ENCODE assay signal across 16 cellular contexts in genomic region chr5:324736-325612, GRCh38. TPM values are rescaled to one million over a fixed set of nuclear protein-coding genes. Genes with fewer than 3 reads are reported as not detected.
DNase-seq lines count a peak whose midpoint lies in the region; ATAC-seq, FAIRE-seq and TF ChIP-seq lines count a peak whose summit lies in the region.
"Had no signal": no experiment of that assay in that cellular context is flagged by ENCODE, and none has a peak within 500 bp of the region (broad histone marks: within the 10 kb centered on the region; RNA-seq: fewer than 3 reads in every experiment).

No MANE protein-coding gene starts in this region.

- peak overlapping the region; percentile 61 for H3K4me3 ChIP-seq in GM12878

- H3K36me3 ChIP-seq in GM12878 (ENCODE audit: control insufficient read depth in 2 of 2, insufficient read depth in 2 of 2, low read length in 1 of 2) = peaks cover 0 to 2% of the 10 kb centered on the region in 2 experiments; a peak in 1 of 4 replicates

- intact Hi-C loops in GM12878 (cut with micrococcal nuclease; ENCODE audit: unreplicated experiment) = no loop called here
- intact Hi-C loops in activated CD4-positive, alpha-beta T cell treated with anti-CD3 and anti-CD28 coated beads for 36 hours (cut with DNase I, micrococcal nuclease) = no loop called here

- no peak for TF ChIP-seq EP300 in GM12878 (IDR thresholded peaks at IDR 0.05; ENCODE audit: borderline replicate concordance in 1 of 2, control insufficient read depth in 1 of 2, low read depth in 2 of 2, low read length in 2 of 2)

- BruUV-seq in GM12878 (replicated peaks; lab: Mats Ljungman, UMichigan) = TSS peak; percentile 45

- peak; percentile 56 for DNase-seq in activated CD8-positive, alpha-beta memory T cell treated with anti-CD3 and anti-CD28 coated beads for 24 hours
- DNase-seq in activated CD8-positive, alpha-beta memory T cell treated with anti-CD3 and anti-CD28 coated beads, Interleukin-2, amount 50 U/mL, for 4 hours = no peak
- DNase-seq in GM12878 (ENCODE audit: low read depth, low spot score) (no peak), mesenteric fat pad (ENCODE audit: low spot score) (peak; percentile 79), Kasumi-1 (lab: John Stamatoyannopoulos, UW) (no peak)
- DNase-seq in stimulated activated CD4-positive, alpha-beta T cell treated with anti-CD3 and anti-CD28 coated beads, Interleukin-2, amount 100 ng/mL, for 24 hours = no peak
- no peak for DNase-seq in activated CD4-positive, alpha-beta T cell treated with anti-CD3 and anti-CD28 coated beads for 36 hours
- DNase-seq: CD8-positive, alpha-beta T cell; DMS79; NCI-H187 treated with DMSO at 0.1 percent for 48 hours; NCI-H446; NCI-H69; OCI-M1 had no signal

- H3K4me1 ChIP-seq in GM12878 (ENCODE audit: control insufficient read depth, insufficient read depth, low read length) = no peaks in the 10 kb centered on the region

- RAD21 ChIA-PET in GM12878 (lab: Charles Lee; ENCODE audit: unreplicated experiment) = interaction anchor here (1.6 kb wide), 1 partner anchor 17 kb away, joined by 3 read pairs; no protein-coding TSS in a partner anchor

- peaks cover 18% of the 10 kb centered on the region for H3K27me3 Mint-ChIP-seq in activated CD4-positive, alpha-beta T cell treated with anti-CD3 and anti-CD28 coated beads for 36 hours

- in situ Hi-C loops in GM12878 (cut with MboI) = no loop called here

- ATAC-seq in GM12878 (no peak), GM21619 (IDR thresholded peaks at IDR 0.05; ENCODE audit: unreplicated experiment) (no peak)
- ATAC-seq in activated CD4-positive, alpha-beta T cell treated with anti-CD3 and anti-CD28 coated beads for 36 hours = no peak
- ATAC-seq: CD8-positive, alpha-beta T cell had no signal

- no peak for FAIRE-seq in GM12878 (lab: Jason Lieb, UNC)
- FAIRE-seq: H54 had no signal

- H3K36me3 Mint-ChIP-seq in activated CD4-positive, alpha-beta T cell treated with anti-CD3 and anti-CD28 coated beads for 36 hours (ENCODE audit: low read depth) = peaks cover 18% of the 10 kb centered on the region
- H3K36me3 Mint-ChIP-seq: CD8-positive, alpha-beta T cell had no signal

- WGBS in GM12878 (ENCODE audit: insufficient coverage, insufficient replicate concordance, low lambda C conversion rate, missing lambda C conversion rate) = 75% methylated on average over 22 of the region's 24 CpGs

- H3K4me1 Mint-ChIP-seq in activated CD4-positive, alpha-beta T cell treated with anti-CD3 and anti-CD28 coated beads for 36 hours = peaks cover 13% of the 10 kb centered on the region

- H3K9me3 ChIP-seq in GM12878 (replicated peaks; ENCODE audit: control insufficient read depth, insufficient read depth, low read length) = peaks cover 2% of the 10 kb centered on the region; the same call in 2 of the 3 replicates

- CTCF ChIA-PET in GM12878 (lab: Yijun Ruan, JAX) = interaction anchor here (1.0 to 1.6 kb wide), 2 partner anchors 13 to 25 kb away, joined by 3 read pairs; no protein-coding TSS in a partner anchor
- CTCF ChIA-PET in activated CD4-positive, alpha-beta T cell treated with anti-CD3 and anti-CD28 coated beads for 36 hours (lab: Charles Lee) = interaction anchor here (0.7 kb wide), 2 partner anchors 11 to 83 kb away, joined by 3 read pairs; no protein-coding TSS in a partner anchor

- peak overlapping the region; percentile 82 for H3K4me2 ChIP-seq in GM12878 (ENCODE audit: control insufficient read depth, insufficient read depth)

- peaks cover 91% of the 10 kb centered on the region for H3K79me2 ChIP-seq in GM12878 (ENCODE audit: control insufficient read depth, insufficient read depth, low read length)

- H2AFZ ChIP-seq in GM12878 (ENCODE audit: control insufficient read depth, low read depth, low read length) = no peak overlapping the region

- no peak overlapping the region for H3K4me3 Mint-ChIP-seq in activated CD4-positive, alpha-beta T cell treated with anti-CD3 and anti-CD28 coated beads for 36 hours
- H3K4me3 Mint-ChIP-seq: CD8-positive, alpha-beta T cell had no signal

- no peaks in the 10 kb centered on the region for H4K20me1 ChIP-seq in GM12878 (ENCODE audit: control insufficient read depth, insufficient read depth)

- TF ChIP-seq CTCF in GM12878 (IDR thresholded peaks at IDR 0.05 in 2 of 3, conservative IDR thresholded peaks at IDR 0.05 in 1 of 3; ENCODE audit: control insufficient read depth in 2 of 3, extremely low read depth in 1 of 3, insufficient read depth in 1 of 3, low read depth in 3 of 3, low read length in 3 of 3) = no peak

- peak overlapping the region; percentile 48 for H3K9ac ChIP-seq in GM12878 (ENCODE audit: control insufficient read depth, insufficient read depth, low read length)

- no peak for TF ChIP-seq POLR2A in GM12878 (IDR thresholded peaks at IDR 0.05; ENCODE audit: low read depth, low read length)

- TF ChIP-seq RAD21 in GM12878 (IDR thresholded peaks at IDR 0.05; ENCODE audit: insufficient read depth, low read depth, low read length) = no peak

- SMC1A ChIA-PET in GM12878 (lab: Charles Lee; ENCODE audit: uncharacterized antibody, unreplicated experiment) = interaction anchor here (2.3 kb wide), 1 partner anchor 12 kb away, joined by 6 read pairs; no protein-coding TSS in a partner anchor

- H3K9me3 Mint-ChIP-seq in activated CD4-positive, alpha-beta T cell treated with anti-CD3 and anti-CD28 coated beads for 36 hours (ENCODE audit: low read depth) = no peaks in the 10 kb centered on the region
- H3K9me3 Mint-ChIP-seq: CD8-positive, alpha-beta T cell had no signal

- H3K27me3 ChIP-seq in GM12878 (replicated peaks in 1 of 2; ENCODE audit: control insufficient read depth in 2 of 2, insufficient read depth in 2 of 2, low read length in 1 of 2) = no peaks in the 10 kb centered on the region

- H3K27ac Mint-ChIP-seq in activated CD4-positive, alpha-beta T cell treated with anti-CD3 and anti-CD28 coated beads for 36 hours = no peak overlapping the region
- H3K27ac Mint-ChIP-seq: CD8-positive, alpha-beta T cell had no signal

- POLR2A ChIA-PET in GM12878 (lab: Charles Lee) = interaction anchor here (0.9 to 2.5 kb wide), 3 partner anchors 10 to 81 kb away, joined by 3 to 8 read pairs (median 6); no protein-coding TSS in a partner anchor
- POLR2A ChIA-PET in activated CD4-positive, alpha-beta T cell treated with anti-CD3 and anti-CD28 coated beads for 36 hours (lab: Charles Lee) = no interaction called here

- peak overlapping the region; percentile 42 for H3K27ac ChIP-seq in GM12878 (ENCODE audit: control insufficient read depth, insufficient read depth)
- H3K27ac ChIP-seq: 22Rv1 had no signal

TF ChIP-seq in GM12878, 131 proteins besides CTCF, POLR2A, EP300 and RAD21 (continues in another document):
- TF ChIP-seq IKZF1 (conservative IDR thresholded peaks at IDR 0.05) (peak; percentile 45), MYB (IDR thresholded peaks at IDR 0.05; ENCODE audit: borderline replicate concordance, low read depth, low read length) (no peak), SREBF1 (IDR thresholded peaks at IDR 0.05; ENCODE audit: low read length) (no peak), BRCA1 (IDR thresholded peaks at IDR 0.05; ENCODE audit: low read depth, low read length) (no peak), STAT1 (conservative IDR thresholded peaks at IDR 0.05) (no peak)

RNA-seq across cellular contexts. Expression of gene AHRR, which starts 3.5 kb away (rescaled TPM):
- 101 and 129 TPM in 2 replicates for total RNA-seq in GM12878 (2013; cell fraction: nucleolus; rRNA removed)
- total RNA-seq in GM12878 (2014; rRNA removed) = 19.6 and 22.1 TPM in 2 replicates
- total RNA-seq in GM12878 (2014; rRNA removed; fragmentation: Illumina TruSeq; extraction: Trizol) = 9.4 and 11.7 TPM in 2 replicates
- 27.8 and 35.2 TPM in 2 replicates for total RNA-seq in GM12878 (2021)
- polyA plus RNA-seq in GM12878 (2011; ENCODE audit: low read depth) = 8.4 TPM
- polyA plus RNA-seq in GM12878 (2011; rRNA removed) = 13.5 and 17.3 TPM in 2 replicates
- polyA plus RNA-seq in GM12878 (2011; cell fraction: cytosol; rRNA removed) = 26.3 and 28.6 TPM in 2 replicates
- 92.9 and 105 TPM in 2 replicates for polyA plus RNA-seq in GM12878 (2011; cell fraction: nucleus; rRNA removed)
- 23.5 and 31.3 TPM in 2 replicates for polyA plus RNA-seq in GM12878 (2012)
- polyA plus RNA-seq in GM12878 (2014; fragmentation: Illumina TruSeq; extraction: Trizol) = 5.7 and 10.8 TPM in 2 replicates
- 1 to 10 TPM in 1 of 2 experiments, under 1 TPM in 1; 0.90 to 1.1 TPM for polyA plus RNA-seq in GM12878 (2014; fragmentation: Nextera tagmentation; extraction: Ambion mirVana)
- polyA plus RNA-seq in GM12878 (2014; rRNA removed) = 29.8 and 30.6 TPM in 2 replicates
- 10 to 100 TPM; 21.1 to 21.3 TPM for polyA plus RNA-seq in GM12878 (2016; fragmentation: Nextera tagmentation; extraction: Ambion mirVana)
- polyA minus RNA-seq in GM12878 (2011; rRNA and poly(A)+ RNA removed) = 8.8 and 21.8 TPM in 2 replicates
- polyA minus RNA-seq in GM12878 (2011; cell fraction: cytosol; rRNA and poly(A)+ RNA removed) = 6.5 and 7.8 TPM in 2 replicates
- polyA minus RNA-seq in GM12878 (2011; cell fraction: nucleus; rRNA and poly(A)+ RNA removed) = 24.8 and 31.4 TPM in 2 replicates
- 4.5 TPM for total RNA-seq in mesenteric fat pad
- total RNA-seq in activated CD4-positive, alpha-beta T cell treated with anti-CD3 and anti-CD28 coated beads for 36 hours = 10 to 100 TPM; 15.1 to 20.5 TPM

RNA-seq across cellular contexts. Expression of gene PDCD6, which starts 53.5 kb away (rescaled TPM):
- total RNA-seq in GM12878 (2013; cell fraction: nucleolus; rRNA removed) = 142 and 166 TPM in 2 replicates
- total RNA-seq in GM12878 (2014; rRNA removed) (144 and 148 TPM in 2 replicates), GM12878 (2014; rRNA removed; fragmentation: Illumina TruSeq; extraction: Trizol) (105 and 111 TPM in 2 replicates), GM12878 (2021) (91.5 and 92.5 TPM in 2 replicates), mesenteric fat pad (66.7 TPM)
- 77.7 TPM for polyA plus RNA-seq in GM12878 (2011; ENCODE audit: low read depth)
- polyA plus RNA-seq in GM12878 (2011; rRNA removed) (253 and 286 TPM in 2 replicates), GM12878 (2014; fragmentation: Illumina TruSeq; extraction: Trizol) (97.2 and 108 TPM in 2 replicates), GM12878 (2014; fragmentation: Nextera tagmentation; extraction: Ambion mirVana) (10 to 100 TPM; 28.6 to 58.4 TPM), GM12878 (2014; rRNA removed) (135 and 154 TPM in 2 replicates), GM12878 (2016; fragmentation: Nextera tagmentation; extraction: Ambion mirVana) (100 to 1,000 TPM; 228 TPM)
- 255 and 280 TPM in 2 replicates for polyA plus RNA-seq in GM12878 (2011; cell fraction: cytosol; rRNA removed)
- polyA plus RNA-seq in GM12878 (2011; cell fraction: nucleus; rRNA removed) = 244 and 248 TPM in 2 replicates
- 106 and 107 TPM in 2 replicates for polyA plus RNA-seq in GM12878 (2012)
- polyA minus RNA-seq in GM12878 (2011; rRNA and poly(A)+ RNA removed) = 147 and 226 TPM in 2 replicates
- 50.9 and 61.4 TPM in 2 replicates for polyA minus RNA-seq in GM12878 (2011; cell fraction: cytosol; rRNA and poly(A)+ RNA removed)
- 39.8 and 66.9 TPM in 2 replicates for polyA minus RNA-seq in GM12878 (2011; cell fraction: nucleus; rRNA and poly(A)+ RNA removed)
- 10 to 100 TPM; 69.5 to 91.6 TPM for total RNA-seq in activated CD4-positive, alpha-beta T cell treated with anti-CD3 and anti-CD28 coated beads for 36 hours

Comparison
In these comparisons a context has a peak if more than half of its experiments do, and no peak if none do; other contexts are left out.
1. DNase-seq: peak in activated CD8-positive, alpha-beta memory T cell treated with anti-CD3 and anti-CD28 coated beads for 24 hours (single experiment) and mesenteric fat pad (single experiment); none in activated CD8-positive, alpha-beta memory T cell treated with anti-CD3 and anti-CD28 coated beads, Interleukin-2, amount 50 U/mL, for 4 hours (single experiment), GM12878 (single experiment), stimulated activated CD4-positive, alpha-beta T cell treated with anti-CD3 and anti-CD28 coated beads, Interleukin-2, amount 100 ng/mL, for 24 hours (0 of 2), Kasumi-1 (0 of 2) and activated CD4-positive, alpha-beta T cell treated with anti-CD3 and anti-CD28 coated beads for 36 hours (single experiment).